ENCODE assay signal across 17 cellular contexts in the genomic region with DNA sequence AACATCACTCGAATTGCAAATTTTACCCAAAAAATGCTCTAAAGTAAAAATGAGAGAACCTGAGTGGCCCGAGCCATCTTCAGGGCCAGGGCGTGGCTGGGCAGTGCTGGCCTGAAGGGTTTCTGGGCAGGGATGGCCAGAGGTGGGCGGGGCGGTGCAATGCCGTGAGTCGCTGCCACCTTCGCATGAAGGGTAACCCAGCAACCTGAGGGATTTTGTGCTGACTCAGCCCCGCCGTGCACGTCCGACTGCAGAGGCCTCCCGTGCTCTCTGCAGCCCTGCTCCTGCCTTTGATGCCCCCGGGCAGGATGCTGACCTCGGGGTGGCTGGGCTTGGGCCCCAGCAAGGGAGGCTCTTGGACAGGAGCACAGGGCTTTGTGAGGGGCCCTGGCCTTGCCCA.
DNase-seq lines count a peak whose midpoint lies in the region; ATAC-seq and TF ChIP-seq lines count a peak whose summit lies in the region.
"Had no signal": no experiment of that assay in that cellular context is flagged by ENCODE, and none has a peak within 500 bp of the region (broad histone marks: within the 10 kb centered on the region; RNA-seq: fewer than 3 reads in every experiment).

No MANE protein-coding gene starts in this region.

- no peaks in the 10 kb centered on the region for H3K36me3 Mint-ChIP-seq in type B pancreatic cell
- H3K36me3 Mint-ChIP-seq in T-cell = no peaks in the 10 kb centered on the region
- H3K36me3 Mint-ChIP-seq: brain, immature natural killer cell, memory B cell had no signal

- H3K9me3 Mint-ChIP-seq in type B pancreatic cell = no peaks in the 10 kb centered on the region
- no peaks in the 10 kb centered on the region for H3K9me3 Mint-ChIP-seq in T-cell
- H3K9me3 Mint-ChIP-seq: activated CD4-positive, alpha-beta T cell treated with anti-CD3 and anti-CD28 coated beads, Interleukin-2, amount 10 ng/mL, durations not matched to agents 7 days and 5 days; dendritic cell treated with granulocyte-macrophage colony-stimulating factor and Interleukin-4, amounts not matched to agents 40 ng/mL and 50 ng/mL, for 4 days; immature natural killer cell; memory B cell had no signal

- intact Hi-C loops in cardiac septum (cut with DNase I) (no loop called here), heart left ventricle (cut with DNase I) (no loop called here)

- H3K27me3 Mint-ChIP-seq in type B pancreatic cell = peaks cover 12% of the 10 kb centered on the region
- peaks cover 28 to 56% of the 10 kb centered on the region in 2 donors for H3K27me3 Mint-ChIP-seq in T-cell

- H3K36me3 ChIP-seq in cardiac muscle cell (no peaks in the 10 kb centered on the region), NT2/D1 (ENCODE audit: insufficient read depth, insufficient read length, low read length) (no peaks in the 10 kb centered on the region), heart left ventricle (peaks cover 0 to 11% (median 0%) of the 10 kb centered on the region in 9 donors)

- no peak for TF ChIP-seq CTCF in cardiac muscle cell (IDR thresholded peaks at IDR 0.05; ENCODE audit: low read depth, low read length)
- TF ChIP-seq CTCF in heart left ventricle (IDR thresholded peaks at IDR 0.05) = no peak
- no peak for TF ChIP-seq CTCF in type B pancreatic cell (conservative IDR thresholded peaks at IDR 0.05)

- H3K4me1 ChIP-seq in cardiac muscle cell (ENCODE audit: low read depth) = peaks cover 68% of the 10 kb centered on the region
- H3K4me1 ChIP-seq in NT2/D1 (ENCODE audit: insufficient read depth, insufficient read length) = peaks cover 42% of the 10 kb centered on the region
- H3K4me1 ChIP-seq in heart left ventricle = peaks cover 0 to 71% (median 19%) of the 10 kb centered on the region in 12 donors

- H3K4me1 Mint-ChIP-seq in type B pancreatic cell (ENCODE audit: unreplicated experiment) (peaks cover 40% of the 10 kb centered on the region), T-cell (peaks cover 2 to 7% (median 6%) of the 10 kb centered on the region in 3 donors)
- H3K4me1 Mint-ChIP-seq: activated CD4-positive, alpha-beta T cell treated with anti-CD3 and anti-CD28 coated beads, Interleukin-2, amount 10 ng/mL, durations not matched to agents 7 days and 5 days had no signal

- peak overlapping the region; percentile 29 for H3K27ac Mint-ChIP-seq in type B pancreatic cell
- H3K27ac Mint-ChIP-seq in T-cell = no peak overlapping the region
- H3K27ac Mint-ChIP-seq: activated CD4-positive, alpha-beta T cell treated with anti-CD3 and anti-CD28 coated beads, Interleukin-2, amount 10 ng/mL, durations not matched to agents 7 days and 5 days; dendritic cell treated with granulocyte-macrophage colony-stimulating factor and Interleukin-4, amounts not matched to agents 40 ng/mL and 50 ng/mL, for 4 days; immature natural killer cell; memory B cell had no signal

- ATAC-seq in heart left ventricle (peak in 2 of 4 donors; percentile 1), T-cell (replicated peaks in 1 of 4) (no peak)

- no peaks in the 10 kb centered on the region for H3K9me3 ChIP-seq in cardiac muscle cell (ENCODE audit: low read depth)
- H3K9me3 ChIP-seq in NT2/D1 (ENCODE audit: insufficient read depth, low read length) = no peaks in the 10 kb centered on the region
- no peaks in the 10 kb centered on the region for H3K9me3 ChIP-seq in heart left ventricle

- peak overlapping the region; percentile 65 for H3K27ac ChIP-seq in cardiac muscle cell
- peak overlapping the region; percentile 17 to 100 (median 90) for H3K27ac ChIP-seq in heart left ventricle

- POLR2A ChIA-PET in T-cell (lab: Charles Lee) = no interaction called here

- no peak overlapping the region for H3K4me3 Mint-ChIP-seq in type B pancreatic cell
- no peak overlapping the region for H3K4me3 Mint-ChIP-seq in T-cell
- H3K4me3 Mint-ChIP-seq: activated CD4-positive, alpha-beta T cell treated with anti-CD3 and anti-CD28 coated beads, Interleukin-2, amount 10 ng/mL, durations not matched to agents 7 days and 5 days; dendritic cell treated with granulocyte-macrophage colony-stimulating factor and Interleukin-4, amounts not matched to agents 40 ng/mL and 50 ng/mL, for 4 days; immature natural killer cell; memory B cell had no signal

- H3K27me3 ChIP-seq in cardiac muscle cell = no peaks in the 10 kb centered on the region
- peaks cover 39% of the 10 kb centered on the region for H3K27me3 ChIP-seq in NT2/D1 (ENCODE audit: insufficient read depth, insufficient read length)
- peaks cover 0 to 64% (median 20%) of the 10 kb centered on the region in 9 donors for H3K27me3 ChIP-seq in heart left ventricle

- WGBS in heart left ventricle, 4 donors = 20 to 60% (median 39%) methylated on average over 15 of the region's 15 CpGs

- no peak for TF ChIP-seq POLR2A in heart left ventricle (IDR thresholded peaks at IDR 0.05)

- no peak for DNase-seq in cardiac muscle cell (ENCODE audit: low read depth in 1 of 2, low spot score in 1 of 2)
- no peak for DNase-seq in cardiac septum (ENCODE audit: low spot score)
- DNase-seq in NT2/D1 (ENCODE audit: low read depth, low spot score) = no peak
- DNase-seq in heart left ventricle = peak in 1 of 5 donors; percentile 64
- no peak for DNase-seq in type B pancreatic cell (ENCODE audit: extremely low spot score, unreplicated experiment)
- DNase-seq in NCI-H1436 treated with DMSO at 0.1 percent for 48 hours (lab: John Stamatoyannopoulos, UW) = no peak
- DNase-seq in NCI-H446 treated with DMSO at 0.1 percent for 48 hours (lab: John Stamatoyannopoulos, UW) = no peak
- DNase-seq in T-cell = no peak
- DNase-seq: activated CD4-positive, alpha-beta T cell treated with anti-CD3 and anti-CD28 coated beads, Interleukin-2, amount 10 ng/mL, durations not matched to agents 7 days and 5 days; activated naive CD4-positive, alpha-beta T cell treated with anti-CD3 and anti-CD28 coated beads, Interleukin-2, amount 50 U/mL, for 16 hours; erythroblast; immature natural killer cell; NCI-H1417 treated with DMSO at 0.1 percent for 48 hours; NCI-H345 had no signal

- H3K9ac ChIP-seq in NT2/D1 (ENCODE audit: insufficient read length, low read depth) = peak overlapping the region; percentile 32

- H3K4me3 ChIP-seq in cardiac muscle cell (no peak overlapping the region), NT2/D1 (ENCODE audit: insufficient read length, low read depth) (no peak overlapping the region), heart left ventricle (peak overlapping the region in 5 of 12 donors; percentile 0 to 93 (median 80))

- CTCF ChIA-PET in T-cell (lab: Charles Lee) = no interaction called here
